In genomic region chr17:80248001-80248893, GRCh38 we compare ENCODE assay signal across 2 cellular contexts.
TF ChIP-seq lines count a peak whose summit lies in the region.

No MANE protein-coding gene starts in this region.

TF ChIP-seq in SK-N-SH, 30 proteins besides CTCF, POLR2A, EP300 and RAD21 (continued from another document):
- TF ChIP-seq REST (IDR thresholded peaks at IDR 0.05; ENCODE audit: low read depth, low read length) (no peak), USF1 (IDR thresholded peaks at IDR 0.05; ENCODE audit: borderline replicate concordance, low read depth) (no peak), MXI1 (IDR thresholded peaks at IDR 0.05; ENCODE audit: low read depth, low read length) (no peak), CHD2 (IDR thresholded peaks at IDR 0.05; ENCODE audit: low read length, partially characterized antibody) (no peak), FOXJ3 (CRISPR knock-in tag; IDR thresholded peaks at IDR 0.05) (no peak), YY1 (IDR thresholded peaks at IDR 0.05; ENCODE audit: low read depth) (no peak), SIN3A (IDR thresholded peaks at IDR 0.05; ENCODE audit: borderline replicate concordance, low read depth, low read length) (no peak), SMC3 (IDR thresholded peaks at IDR 0.05; ENCODE audit: low read depth, low read length) (no peak), RFX5 (IDR thresholded peaks at IDR 0.05; ENCODE audit: low read length) (no peak), TAF1 (IDR thresholded peaks at IDR 0.05; ENCODE audit: borderline replicate concordance, low read depth, low read length) (no peak), USF2 (IDR thresholded peaks at IDR 0.05; ENCODE audit: borderline replicate concordance, low read depth, low read length) (no peak), GATA2 (CRISPR knock-in tag; IDR thresholded peaks at IDR 0.05) (no peak), ELF1 (IDR thresholded peaks at IDR 0.05) (no peak)
TF ChIP-seq in SK-N-SH: peak in this region for 0.

TF ChIP-seq in SK-N-SH treated with all-trans-retinoic acid at 6 μM for 48 hours, 23 proteins besides CTCF, POLR2A, EP300 and RAD21 (continued from another document):
- TF ChIP-seq ZNF70 (CRISPR knock-in tag; IDR thresholded peaks at IDR 0.05) = no peak
